In genomic region chr13:52127378-52127777, GRCh38 we compare ENCODE assay signal across 1 cellular context.
TF ChIP-seq lines count a peak whose summit lies in the region.

No MANE protein-coding gene starts in this region.

TF ChIP-seq in HCT116, 20 proteins besides CTCF, POLR2A, EP300 and RAD21 (continued from another document):
- TF ChIP-seq REST (IDR thresholded peaks at IDR 0.05; ENCODE audit: low read depth), result no peak
- no peak for TF ChIP-seq SP1 (IDR thresholded peaks at IDR 0.05; ENCODE audit: low read depth)
- no peak for TF ChIP-seq POLR2AphosphoS5 (IDR thresholded peaks at IDR 0.05; ENCODE audit: low read depth, low read length)
- no peak for TF ChIP-seq ZFX (IDR thresholded peaks at IDR 0.05)
- no peak for TF ChIP-seq EZH2phosphoT487 (IDR thresholded peaks at IDR 0.05; ENCODE audit: borderline replicate concordance)
- TF ChIP-seq ATF3 (IDR thresholded peaks at IDR 0.05), result no peak
- no peak for TF ChIP-seq EZH2 (IDR thresholded peaks at IDR 0.05)
- TF ChIP-seq CBX3 (IDR thresholded peaks at IDR 0.05; ENCODE audit: low read depth), result no peak
- no peak for TF ChIP-seq JUND (IDR thresholded peaks at IDR 0.05)
- TF ChIP-seq SRF (IDR thresholded peaks at IDR 0.05; ENCODE audit: low read depth), result no peak
